ENCODE assay signal across 17 cellular contexts in the genomic region with DNA sequence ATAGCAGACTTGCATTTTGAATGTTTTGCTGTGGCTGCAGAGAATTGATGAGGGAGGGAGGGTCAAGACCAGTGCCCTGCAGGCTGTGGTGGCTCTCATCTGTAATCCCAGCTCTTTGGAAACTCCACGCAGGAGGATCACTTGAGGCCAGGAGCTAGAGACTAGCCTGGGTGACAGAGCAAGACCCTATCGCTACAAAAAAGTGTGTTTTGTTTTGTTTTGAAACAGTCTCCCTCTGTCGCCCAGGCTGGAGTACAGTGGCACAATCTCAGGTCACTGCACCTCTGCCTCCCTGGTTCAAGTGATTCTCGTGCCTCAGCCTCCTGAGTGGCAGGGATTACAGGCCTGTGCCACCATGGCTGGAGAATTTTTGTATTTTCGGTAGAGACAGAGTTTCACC. TPM values are rescaled to one million over a fixed set of nuclear protein-coding genes. Genes with fewer than 3 reads are reported as not detected.
DNase-seq lines count a peak whose midpoint lies in the region; ATAC-seq, FAIRE-seq and TF ChIP-seq lines count a peak whose summit lies in the region.
"Had no signal": no experiment of that assay in that cellular context is flagged by ENCODE, and none has a peak within 500 bp of the region (broad histone marks: within the 10 kb centered on the region; RNA-seq: fewer than 3 reads in every experiment).

No MANE protein-coding gene starts in this region.

- no peak overlapping the region for H4K91ac ChIP-seq in IMR-90 (ENCODE audit: insufficient read depth, low read depth, low read length)
- no peak overlapping the region for H4K91ac ChIP-seq in neuronal stem cell (ENCODE audit: low read depth, low read length, poor library complexity)

- H3K79me1 ChIP-seq in IMR-90 (ENCODE audit: low read depth in 1 of 2, low read length in 2 of 2): peaks cover 0 to 7% of the 10 kb centered on the region in 2 experiments; a peak in 2 of 4 replicates
- peaks cover 5% of the 10 kb centered on the region for H3K79me1 ChIP-seq in neuronal stem cell (ENCODE audit: low read depth, low read length)

- peaks cover 13% of the 10 kb centered on the region for H3F3A ChIP-seq in SU-DHL-6 (ENCODE audit: insufficient read depth)

- H3K4me1 ChIP-seq in DND-41 (ENCODE audit: insufficient read depth, low read length) (peaks cover 20% of the 10 kb centered on the region), IMR-90 (ENCODE audit: control insufficient read depth, insufficient read depth, low read length) (no peaks in the 10 kb centered on the region), neuronal stem cell (ENCODE audit: control insufficient read depth in 2 of 2, insufficient read depth in 1 of 2, low read depth in 1 of 2, low read length in 2 of 2) (peaks cover 2 to 3% of the 10 kb centered on the region in 2 donors)

- H2BK20ac ChIP-seq in IMR-90 (ENCODE audit: low read depth, low read length): no peak overlapping the region

- ATAC-seq in DND-41 (ENCODE audit: insufficient read depth, low read depth) (no peak), IMR-90 (ENCODE audit: low read depth) (no peak)
- ATAC-seq: HCT116, SK-N-SH treated with all-trans-retinoic acid at 6 μM for 48 hours had no signal

- H2AFZ ChIP-seq in DND-41 (ENCODE audit: low read depth, low read length): peak overlapping the region; percentile 51
- peak overlapping the region; percentile 2 for H2AFZ ChIP-seq in IMR-90 (replicated peaks; ENCODE audit: low read length, poor library complexity)
- H2AFZ ChIP-seq in SU-DHL-6 (ENCODE audit: low read depth, low read length, severe bottlenecking): no peak overlapping the region
- peak overlapping the region; percentile 72 for H2AFZ ChIP-seq in neuronal stem cell (ENCODE audit: low read length)

- H3K79me2 ChIP-seq in DND-41 (ENCODE audit: insufficient read depth, low read length) (peaks cover 31% of the 10 kb centered on the region), SU-DHL-6 (ENCODE audit: insufficient read depth, low read length) (peaks cover 25% of the 10 kb centered on the region)

- intact Hi-C loops in IMR-90 (cut with micrococcal nuclease): loop anchor here (5.0 kb wide), 1 partner anchor 136 kb away; no protein-coding TSS in a partner anchor

- no TSS peak for BruUV-seq in IMR-90 (replicated peaks; lab: Mats Ljungman, UMichigan)

- H3K56ac ChIP-seq in IMR-90 (ENCODE audit: extremely low read depth, insufficient read depth, low read length): no peak overlapping the region

- no peaks in the 10 kb centered on the region for H3K9me1 ChIP-seq in IMR-90 (ENCODE audit: insufficient read depth, low read length)

- H2BK15ac ChIP-seq in IMR-90 (ENCODE audit: low read depth, low read length) (no peak overlapping the region), neuronal stem cell (ENCODE audit: low read length) (no peak overlapping the region)

- no peak overlapping the region for H3K9ac ChIP-seq in DND-41 (ENCODE audit: low read depth, low read length)
- H3K9ac ChIP-seq in IMR-90 (ENCODE audit: low read depth, low read length): no peak overlapping the region
- no peak overlapping the region for H3K9ac ChIP-seq in SU-DHL-6 (ENCODE audit: low read length)
- H3K9ac ChIP-seq in neuronal stem cell (ENCODE audit: low read depth, low read length, poor library complexity): no peak overlapping the region

- H2AK9ac ChIP-seq in IMR-90 (replicated peaks; ENCODE audit: low read depth, low read length, poor library complexity): peak overlapping the region; percentile 8

- H4K5ac ChIP-seq in IMR-90 (ENCODE audit: low read depth, low read length): no peak overlapping the region

- H3K4ac ChIP-seq in IMR-90 (ENCODE audit: low read depth, low read length) (no peak overlapping the region), neuronal stem cell (ENCODE audit: low read length) (no peak overlapping the region)

- FAIRE-seq in urothelium cell line (lab: Jason Lieb, UNC): no peak
- FAIRE-seq: A204.1 had no signal

- no peak overlapping the region for H3K27ac ChIP-seq in DND-41 (ENCODE audit: low read length)
- H3K27ac ChIP-seq in IMR-90 (ENCODE audit: insufficient read depth, low read length): no peak overlapping the region
- peak overlapping the region; percentile 29; the same call in 1 of the 2 replicates for H3K27ac ChIP-seq in SU-DHL-6 (ENCODE audit: low read depth, low read length)
- H3K27ac ChIP-seq in neuronal stem cell (replicated peaks; ENCODE audit: low read length): no peak overlapping the region

- H2BK120ac ChIP-seq in IMR-90 (ENCODE audit: low read depth, low read length): no peak overlapping the region
- no peak overlapping the region for H2BK120ac ChIP-seq in neuronal stem cell (ENCODE audit: low read depth, low read length)

- WGBS in IMR-90 (ENCODE audit: extremely low coverage in 2 of 2, insufficient read length in 1 of 2), 2 experiments: 85% methylated on average over 3 of the region's 5 CpGs; no CpG with 5 or more reads in 1 of the 2 experiments
- WGBS in neuronal stem cell (ENCODE audit: extremely low coverage in 2 of 2, insufficient read length in 2 of 2, insufficient replicate concordance in 1 of 2), 2 donors: no CpG with 5 or more reads among the region's 5 CpGs

- H3K23ac ChIP-seq in IMR-90 (ENCODE audit: low read depth, low read length) (no peak overlapping the region), neuronal stem cell (ENCODE audit: low read depth, low read length, poor library complexity) (no peak overlapping the region)

- no peak for TF ChIP-seq RAD21 in IMR-90 (IDR thresholded peaks at IDR 0.05; ENCODE audit: low read length)

- no peaks in the 10 kb centered on the region for H3K9me2 ChIP-seq in SU-DHL-6 (replicated peaks; ENCODE audit: insufficient read depth, low read length)

- no peak overlapping the region for H2BK12ac ChIP-seq in neuronal stem cell (ENCODE audit: low read length)

- H3K18ac ChIP-seq in IMR-90 (ENCODE audit: low read depth, low read length) (no peak overlapping the region), neuronal stem cell (ENCODE audit: low read length) (no peak overlapping the region)

- no peak for TF ChIP-seq CTCF in DND-41 (IDR thresholded peaks at IDR 0.05; ENCODE audit: borderline replicate concordance, extremely low read depth, low read length, poor library complexity, severe bottlenecking)
- no peak for TF ChIP-seq CTCF in IMR-90 (conservative IDR thresholded peaks at IDR 0.05; ENCODE audit: low read depth, low read length)
- no peak for TF ChIP-seq CTCF in SU-DHL-6 (IDR thresholded peaks at IDR 0.05; ENCODE audit: insufficient read depth, low read length, poor library complexity, severe bottlenecking)
- no peak for TF ChIP-seq CTCF in GM10248 (IDR thresholded peaks at IDR 0.05; ENCODE audit: control extremely low read depth, extremely low read depth, low read depth, missing control alignments)

- no peak overlapping the region for H3K4me2 ChIP-seq in DND-41 (ENCODE audit: insufficient read depth, low read length)
- no peak overlapping the region for H3K4me2 ChIP-seq in IMR-90 (ENCODE audit: low read depth, low read length)
- no peak overlapping the region for H3K4me2 ChIP-seq in SU-DHL-6 (ENCODE audit: low read depth, low read length, poor library complexity, severe bottlenecking)
- H3K4me2 ChIP-seq in neuronal stem cell (ENCODE audit: insufficient read depth, low read length, poor library complexity, severe bottlenecking): no peak overlapping the region

- H3K36me3 ChIP-seq in DND-41 (ENCODE audit: insufficient read depth, low read length) (peaks cover 8% of the 10 kb centered on the region; the same call in 1 of the 2 replicates), IMR-90 (ENCODE audit: control insufficient read depth, insufficient read depth, low read length) (no peaks in the 10 kb centered on the region), SU-DHL-6 (ENCODE audit: low read length) (no peaks in the 10 kb centered on the region; the same call in 1 of the 2 replicates), neuronal stem cell (replicated peaks in 1 of 2; ENCODE audit: control insufficient read depth in 2 of 2, insufficient read depth in 2 of 2, low read length in 2 of 2) (peaks cover 0 to under 1% of the 10 kb centered on the region in 2 donors)

- H3K4me3 ChIP-seq in DND-41 (ENCODE audit: low read depth in 1 of 2, low read length in 2 of 2): no peak overlapping the region
- no peak overlapping the region for H3K4me3 ChIP-seq in IMR-90 (ENCODE audit: insufficient read depth, low read depth, low read length)
- no peak overlapping the region for H3K4me3 ChIP-seq in SU-DHL-6 (ENCODE audit: insufficient read depth, low read length, poor library complexity, severe bottlenecking)
- H3K4me3 ChIP-seq in neuronal stem cell (ENCODE audit: low read length in 2 of 2): no peak overlapping the region

- CTCF ChIA-PET in IMR-90 (lab: Yijun Ruan, JAX): no interaction called here
- CTCF ChIA-PET in GM10248 (lab: Yijun Ruan, JAX): no interaction called here

- no peak for TF ChIP-seq POLR2A in IMR-90 (IDR thresholded peaks at IDR 0.05; ENCODE audit: low read depth, low read length)

- H3K9me3 ChIP-seq in DND-41 (ENCODE audit: insufficient read depth, low read length, severe bottlenecking) (no peaks in the 10 kb centered on the region), IMR-90 (ENCODE audit: control insufficient read depth, insufficient read depth, low read length) (no peaks in the 10 kb centered on the region), SU-DHL-6 (ENCODE audit: insufficient read depth, low read length) (no peaks in the 10 kb centered on the region), neuronal stem cell (replicated peaks in 1 of 2; ENCODE audit: control insufficient read depth in 2 of 2, insufficient read depth in 1 of 2, low read depth in 1 of 2, low read length in 2 of 2) (no peaks in the 10 kb centered on the region)

- H2BK5ac ChIP-seq in IMR-90 (ENCODE audit: low read depth, low read length, poor library complexity, severe bottlenecking): no peak overlapping the region
- no peak overlapping the region for H2BK5ac ChIP-seq in neuronal stem cell (ENCODE audit: low read length)

- dilution Hi-C loops in IMR-90 (cut with HindIII; ENCODE audit: low sequenced_read_pairs, unreplicated experiment): no loop called here

- H4K8ac ChIP-seq in IMR-90 (ENCODE audit: low read depth in 2 of 2, low read length in 2 of 2): no peak overlapping the region
- no peak overlapping the region for H4K8ac ChIP-seq in neuronal stem cell (ENCODE audit: low read depth, low read length)

- no peak overlapping the region for H2AK5ac ChIP-seq in IMR-90 (ENCODE audit: low read depth, low read length)
- H2AK5ac ChIP-seq in neuronal stem cell (ENCODE audit: low read depth, low read length): no peak overlapping the region

- POLR2A ChIA-PET in IMR-90 (lab: Charles Lee; ENCODE audit: unreplicated experiment) (no interaction called here), GM10248 (lab: Yijun Ruan, JAX) (no interaction called here)

- in situ Hi-C loops in IMR-90 (cut with MboI; ENCODE audit: low sequenced_read_pairs): no loop called here

- H4K20me1 ChIP-seq in DND-41 (ENCODE audit: insufficient read depth, low read length) (peaks cover 13% of the 10 kb centered on the region), IMR-90 (ENCODE audit: insufficient read depth, low read length) (peaks cover 14% of the 10 kb centered on the region), SU-DHL-6 (ENCODE audit: low read depth, low read length) (no peaks in the 10 kb centered on the region)

- no peak for DNase-seq in DND-41
- no peak for DNase-seq in IMR-90
- DNase-seq in neuronal stem cell (ENCODE audit: low spot score): no peak
- no peak for DNase-seq in cortex of kidney (lab: John Stamatoyannopoulos, UW)
- no peak for DNase-seq in superior temporal gyrus (ENCODE audit: extremely low spot score)
- no peak for DNase-seq in urothelium cell line (ENCODE audit: low spot score)
- DNase-seq in GM10248 (ENCODE audit: extremely low spot score): no peak
- DNase-seq: C1 segment of cervical spinal cord; COR-L47; NCI-H2227 treated with DMSO at 0.1 percent for 48 hours; NCI-H526 treated with DMSO at 0.1 percent for 48 hours; NK-92 treated with Interleukin-12 subunit alpha and Interleukin-12 subunit beta, amount 100 ng/mL, for 24 hours; Right ventricle myocardium superior had no signal

- H3K27me3 ChIP-seq in DND-41 (ENCODE audit: insufficient read depth, low read length, poor library complexity) (no peaks in the 10 kb centered on the region), IMR-90 (ENCODE audit: control insufficient read depth, insufficient read depth, low read length) (no peaks in the 10 kb centered on the region), SU-DHL-6 (ENCODE audit: low read length) (no peaks in the 10 kb centered on the region), neuronal stem cell (ENCODE audit: control insufficient read depth in 3 of 3, insufficient read depth in 3 of 3, low read depth in 1 of 3, low read length in 3 of 3) (no peaks in the 10 kb centered on the region)

- no peak overlapping the region for H3K14ac ChIP-seq in IMR-90 (replicated peaks; ENCODE audit: low read depth, low read length)
- H3K14ac ChIP-seq in neuronal stem cell (ENCODE audit: low read length): no peak overlapping the region

RNA-seq across cellular contexts. Expression of gene UBE2G1, which starts 1.9 kb away (rescaled TPM):
- total RNA-seq in IMR-90 (2012; rRNA removed): 26.3 and 37.5 TPM in 2 replicates
- polyA plus RNA-seq in IMR-90 (2012; rRNA removed): 26.6 and 28.9 TPM in 2 replicates
- 9.0 and 16.1 TPM in 2 replicates for polyA plus RNA-seq in IMR-90 (2012; cell fraction: cytosol; rRNA removed)
- 8.5 and 16.7 TPM in 2 replicates for polyA plus RNA-seq in IMR-90 (2012; cell fraction: nucleus; rRNA removed; ENCODE audit: low replicate concordance)
- 83.3 TPM for polyA plus RNA-seq in neuronal stem cell (2013, experiment 1 of 2)
- polyA plus RNA-seq in neuronal stem cell (2013, experiment 2 of 2): 83.6 TPM
